Comparison of ENCODE assay signal across 10 cellular contexts in the genomic region with DNA sequence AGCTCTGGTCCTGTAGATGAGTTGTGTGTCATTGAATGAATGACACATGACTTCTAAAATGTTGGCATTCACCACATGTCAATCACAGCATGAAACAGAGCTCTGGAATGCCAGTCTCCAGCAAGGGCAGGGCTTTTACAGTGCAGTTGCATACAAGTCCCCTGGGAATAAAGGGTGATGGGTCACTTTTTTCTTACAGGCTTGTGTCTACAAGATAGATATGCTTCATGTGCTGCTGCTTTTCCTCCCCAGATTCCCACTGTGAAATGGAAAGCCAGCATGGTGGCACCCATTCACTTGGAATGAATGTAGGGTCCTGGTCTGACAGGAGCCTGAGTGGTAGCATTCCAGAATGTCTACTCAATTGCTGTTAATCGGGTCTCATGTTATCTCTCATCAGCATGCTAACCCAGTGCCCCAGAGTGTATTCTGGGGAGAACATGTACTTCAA.
DNase-seq lines count a peak whose midpoint lies in the region; ATAC-seq lines count a peak whose summit lies in the region.
"Had no signal": no experiment of that assay in that cellular context is flagged by ENCODE, and none has a peak within 500 bp of the region (broad histone marks: within the 10 kb centered on the region; RNA-seq: fewer than 3 reads in every experiment).

No MANE protein-coding gene starts in this region.

- no peak overlapping the region for H3K4me3 Mint-ChIP-seq in activated T-helper 2 cell treated with anti-CD3 and anti-CD28 coated beads, Interferon-gamma antibody, Interleukin-2, Interleukin-4, amounts not matched to agents 10 μg/mL and 5 μg/mL and 100 μg/mL, durations not matched to agents 14 hours and 24 hours and 36 hours (ENCODE audit: low read depth)
- no peak overlapping the region for H3K4me3 Mint-ChIP-seq in activated CD4-positive, alpha-beta memory T cell treated with anti-CD3 and anti-CD28 coated beads for 36 hours
- H3K4me3 Mint-ChIP-seq: memory B cell had no signal

- no peak for ATAC-seq in HG03039 (IDR thresholded peaks at IDR 0.05; ENCODE audit: unreplicated experiment)

- no peaks in the 10 kb centered on the region for H3K27me3 Mint-ChIP-seq in activated T-helper 2 cell treated with anti-CD3 and anti-CD28 coated beads, Interferon-gamma antibody, Interleukin-2, Interleukin-4, amounts not matched to agents 10 μg/mL and 5 μg/mL and 100 μg/mL, durations not matched to agents 14 hours and 24 hours and 36 hours (ENCODE audit: low read depth)
- H3K27me3 Mint-ChIP-seq in activated CD4-positive, alpha-beta memory T cell treated with anti-CD3 and anti-CD28 coated beads for 36 hours = peaks cover 3% of the 10 kb centered on the region

- no peak overlapping the region for H3K27ac Mint-ChIP-seq in activated T-helper 2 cell treated with anti-CD3 and anti-CD28 coated beads, Interferon-gamma antibody, Interleukin-2, Interleukin-4, amounts not matched to agents 10 μg/mL and 5 μg/mL and 100 μg/mL, durations not matched to agents 14 hours and 24 hours and 36 hours
- H3K27ac Mint-ChIP-seq in activated CD4-positive, alpha-beta memory T cell treated with anti-CD3 and anti-CD28 coated beads for 36 hours = no peak overlapping the region
- H3K27ac Mint-ChIP-seq: memory B cell had no signal

- H3K9me3 Mint-ChIP-seq in activated T-helper 2 cell treated with anti-CD3 and anti-CD28 coated beads, Interferon-gamma antibody, Interleukin-2, Interleukin-4, amounts not matched to agents 10 μg/mL and 5 μg/mL and 100 μg/mL, durations not matched to agents 14 hours and 24 hours and 36 hours = no peaks in the 10 kb centered on the region
- H3K9me3 Mint-ChIP-seq in activated CD4-positive, alpha-beta memory T cell treated with anti-CD3 and anti-CD28 coated beads for 36 hours = no peaks in the 10 kb centered on the region
- H3K9me3 Mint-ChIP-seq: memory B cell had no signal

- CTCF ChIA-PET in activated CD4-positive, alpha-beta memory T cell treated with anti-CD3 and anti-CD28 coated beads for 36 hours (lab: Charles Lee) = no interaction called here

- intact Hi-C loops in activated T-helper 2 cell treated with anti-CD3 and anti-CD28 coated beads, Interferon-gamma antibody, Interleukin-2, Interleukin-4, amounts not matched to agents 10 μg/mL and 5 μg/mL and 100 μg/mL, durations not matched to agents 14 hours and 24 hours and 36 hours (cut with micrococcal nuclease) = no loop called here
- intact Hi-C loops in activated CD4-positive, alpha-beta memory T cell treated with anti-CD3 and anti-CD28 coated beads for 36 hours (cut with micrococcal nuclease) = no loop called here

- H3K4me1 Mint-ChIP-seq in activated T-helper 2 cell treated with anti-CD3 and anti-CD28 coated beads, Interferon-gamma antibody, Interleukin-2, Interleukin-4, amounts not matched to agents 10 μg/mL and 5 μg/mL and 100 μg/mL, durations not matched to agents 14 hours and 24 hours and 36 hours (ENCODE audit: low read depth) = no peaks in the 10 kb centered on the region
- no peaks in the 10 kb centered on the region for H3K4me1 Mint-ChIP-seq in activated CD4-positive, alpha-beta memory T cell treated with anti-CD3 and anti-CD28 coated beads for 36 hours (ENCODE audit: low read depth)
- H3K4me1 Mint-ChIP-seq: memory B cell had no signal

- peak; percentile 97 for DNase-seq in HS-27A (ENCODE audit: low read depth)
- peak; percentile 72 for DNase-seq in SW480 (ENCODE audit: low spot score)
- peak; percentile 47 for DNase-seq in fibroblast of the conjunctiva (ENCODE audit: low read depth)
- DNase-seq in stromal cell of bone marrow (ENCODE audit: low read depth) = peak; percentile 68
- no peak for DNase-seq in activated T-helper 2 cell treated with anti-CD3 and anti-CD28 coated beads, Interferon-gamma antibody, Interleukin-2, Interleukin-4, amounts not matched to agents 10 μg/mL and 5 μg/mL and 100 μg/mL, durations not matched to agents 14 hours and 24 hours and 36 hours (ENCODE audit: low spot score)
- DNase-seq in hypothalamus (lab: John Stamatoyannopoulos, UW) = no peak
- DNase-seq in activated CD4-positive, alpha-beta memory T cell treated with anti-CD3 and anti-CD28 coated beads for 36 hours = no peak
- DNase-seq: NCI-H1436 treated with DMSO at 0.1 percent for 48 hours had no signal

- H3K36me3 Mint-ChIP-seq in activated T-helper 2 cell treated with anti-CD3 and anti-CD28 coated beads, Interferon-gamma antibody, Interleukin-2, Interleukin-4, amounts not matched to agents 10 μg/mL and 5 μg/mL and 100 μg/mL, durations not matched to agents 14 hours and 24 hours and 36 hours (ENCODE audit: low read depth) = no peaks in the 10 kb centered on the region
- no peaks in the 10 kb centered on the region for H3K36me3 Mint-ChIP-seq in activated CD4-positive, alpha-beta memory T cell treated with anti-CD3 and anti-CD28 coated beads for 36 hours

- POLR2A ChIA-PET in activated CD4-positive, alpha-beta memory T cell treated with anti-CD3 and anti-CD28 coated beads for 36 hours (lab: Charles Lee) = no interaction called here

Comparison
In these comparisons a context has a peak if more than half of its experiments do, and no peak if none do; other contexts are left out.
1. DNase-seq: peak in HS-27A (single experiment), SW480 (single experiment), fibroblast of the conjunctiva (single experiment) and stromal cell of bone marrow (single experiment); none in activated T-helper 2 cell treated with anti-CD3 and anti-CD28 coated beads, Interferon-gamma antibody, Interleukin-2, Interleukin-4, amounts not matched to agents 10 μg/mL and 5 μg/mL and 100 μg/mL, durations not matched to agents 14 hours and 24 hours and 36 hours (single experiment), hypothalamus (0 of 51) and activated CD4-positive, alpha-beta memory T cell treated with anti-CD3 and anti-CD28 coated beads for 36 hours (single experiment).